Comparison of ENCODE assay signal across 8 cellular contexts in genomic region chr15:67254238-67255175, GRCh38. TPM values are rescaled to one million over a fixed set of nuclear protein-coding genes. Genes with fewer than 3 reads are reported as not detected.
DNase-seq lines count a peak whose midpoint lies in the region; ATAC-seq and TF ChIP-seq lines count a peak whose summit lies in the region.

Gene AAGAB, minus strand, starts transcription at chr15:67254661. Its CDS starts 30 bp downstream, at chr15:67254631.
Gene IQCH, plus strand, starts transcription at chr15:67254786. Its CDS starts 111 bp downstream, at chr15:67254897.

- peak within 1 kb of the TSS; percentile 81 to 91 (median 89) for H3K27ac Mint-ChIP-seq in IgD-negative memory B cell

- ATAC-seq in GM21576 (IDR thresholded peaks at IDR 0.05; ENCODE audit: unreplicated experiment): peak; percentile 92

- DNase-seq in DMS153 (lab: John Stamatoyannopoulos, UW) (peak; percentile 72), OCI-M1 (lab: John Stamatoyannopoulos, UW) (peak; percentile 97), erythroblast (lab: John Stamatoyannopoulos, UW) (peak; percentile 98 to 99), mucosa of gallbladder (ENCODE audit: low spot score) (peak; percentile 97)
- peak; percentile 97 for DNase-seq in activated T-cell treated with anti-CD3 and anti-CD28 coated beads, Interleukin-2, amount 50 U/mL, for 1 hour
- DNase-seq in stimulated activated CD8-positive, alpha-beta memory T cell treated with anti-CD3 and anti-CD28 coated beads, Interleukin-4, amount 100 ng/mL, for 24 hours (ENCODE audit: low read depth): peak; percentile 98

- no peaks in the 10 kb centered on the region for H3K27me3 Mint-ChIP-seq in IgD-negative memory B cell

- TF ChIP-seq POLR2A in erythroblast (IDR thresholded peaks at IDR 0.05; ENCODE audit: low read length): peak; percentile 92

- peaks cover 17 to 33% (median 26%) of the 10 kb centered on the region in 3 donors for H3K4me1 Mint-ChIP-seq in IgD-negative memory B cell

- H3K36me3 Mint-ChIP-seq in IgD-negative memory B cell: peaks cover 2% of the 10 kb centered on the region

- H3K4me3 Mint-ChIP-seq in IgD-negative memory B cell: peak within 1 kb of the TSS; percentile 96 to 98 (median 98)

- no peaks in the 10 kb centered on the region for H3K9me3 Mint-ChIP-seq in IgD-negative memory B cell

RNA-seq across cellular contexts. Expression of gene AAGAB, which starts in this region (rescaled TPM):
- polyA plus RNA-seq in IgD-negative memory B cell: 43.1 TPM
- 39.6 TPM for total RNA-seq in mucosa of gallbladder

RNA-seq across cellular contexts. Expression of gene IQCH, which starts in this region (rescaled TPM):
- polyA plus RNA-seq in IgD-negative memory B cell: 0.13 TPM
- 2.1 TPM for total RNA-seq in mucosa of gallbladder

Comparison
In these comparisons a context has a peak if more than half of its experiments do, and no peak if none do; other contexts are left out.
1. Peak in every context shown above with its lines: DNase-seq and ATAC-seq.